8 cellular contexts compared by ENCODE assay signal in genomic region chr11:102390667-102391449, GRCh38. TPM values are rescaled to one million over a fixed set of nuclear protein-coding genes. Genes with fewer than 3 reads are reported as not detected.
A peak's percentile ranks its signal among the peaks of the same experiment; 100 is the strongest.
DNase-seq lines count a peak whose midpoint lies in the region; ATAC-seq, FAIRE-seq and TF ChIP-seq lines count a peak whose summit lies in the region.

No MANE protein-coding gene starts in this region.

- H3K9ac ChIP-seq in keratinocyte (ENCODE audit: control insufficient read depth, extremely low read depth, insufficient read depth, low read length) = no peak overlapping the region

- no peaks in the 10 kb centered on the region for H3K4me1 ChIP-seq in keratinocyte (ENCODE audit: control insufficient read depth, extremely low read depth, insufficient read depth, low read length)

- DNase-seq in AG04449 (ENCODE audit: low read depth, low spot score) (no peak), NCI-H2029 (lab: John Stamatoyannopoulos, UW) (peak; percentile 28), UCSD-AML1 (lab: John Stamatoyannopoulos, UW; ENCODE audit: unreplicated experiment) (peak; percentile 38), cardiac fibroblast (ENCODE audit: low read depth in 2 of 2) (peak; percentile 74 to 76), keratinocyte (ENCODE audit: low read depth, low spot score) (no peak)
- peak; percentile 49 for DNase-seq in stimulated activated CD4-positive, alpha-beta T cell treated with anti-CD3 and anti-CD28 coated beads, Interleukin-4, amount 100 ng/mL, for 1 hour

- H3K27ac ChIP-seq in keratinocyte (ENCODE audit: control insufficient read depth, insufficient read depth, low read length) = no peak overlapping the region

- peaks cover 3% of the 10 kb centered on the region for H4K20me1 ChIP-seq in keratinocyte (ENCODE audit: control insufficient read depth, extremely low read depth, insufficient read depth, low read length)

- peak; percentile 71 for FAIRE-seq in keratinocyte (lab: Jason Lieb, UNC)

- TF ChIP-seq CTCF in AG04449 (IDR thresholded peaks at IDR 0.05; ENCODE audit: insufficient read depth, low read length, missing control alignments) = peak; percentile 87
- TF ChIP-seq CTCF in cardiac fibroblast (IDR thresholded peaks at IDR 0.05; ENCODE audit: low read depth, low read length) = peak; percentile 94
- peak; percentile 83 to 93 (median 88) for TF ChIP-seq CTCF in keratinocyte (optimal IDR thresholded peaks at IDR 0.05 in 1 of 3, IDR thresholded peaks at IDR 0.05 in 1 of 3, conservative IDR thresholded peaks at IDR 0.05 in 1 of 3; ENCODE audit: extremely low read depth in 1 of 3, insufficient read depth in 2 of 3, low read length in 3 of 3)

- no peak overlapping the region for H2AFZ ChIP-seq in keratinocyte (ENCODE audit: control insufficient read depth, low read length)

- no peak overlapping the region for H3K4me2 ChIP-seq in keratinocyte (ENCODE audit: control insufficient read depth, extremely low read depth, insufficient read depth, low read depth, low read length)

- peaks cover 17 to 33% of the 10 kb centered on the region in 2 experiments for H3K36me3 ChIP-seq in keratinocyte (ENCODE audit: control insufficient read depth in 2 of 2, extremely low read depth in 1 of 2, insufficient read depth in 2 of 2, low read length in 2 of 2)

- H3K9me1 ChIP-seq in keratinocyte (ENCODE audit: control insufficient read depth, extremely low read depth, insufficient read depth, low read length) = no peaks in the 10 kb centered on the region

- dilution Hi-C loops in keratinocyte (cut with MboI; ENCODE audit: extremely low pct_ligation_motif_present, low sequenced_read_pairs) = no loop called here

- POLR2A ChIA-PET in AG04449 (lab: Yijun Ruan, JAX) = no interaction called here

- H3K79me2 ChIP-seq in keratinocyte (ENCODE audit: control insufficient read depth, insufficient read depth, low read length) = peaks cover 14% of the 10 kb centered on the region

- H3K4me3 ChIP-seq in AG04449 (ENCODE audit: low read depth, low read length) (no peak overlapping the region), cardiac fibroblast (replicated peaks in 1 of 2; ENCODE audit: low read depth in 2 of 2, low read length in 2 of 2) (no peak overlapping the region), keratinocyte (ENCODE audit: control insufficient read depth in 2 of 3, extremely low read depth in 1 of 3, insufficient read depth in 2 of 3, low read depth in 1 of 3, low read length in 3 of 3) (no peak overlapping the region)

- no peaks in the 10 kb centered on the region for H3K9me3 ChIP-seq in keratinocyte (ENCODE audit: control insufficient read depth, low read depth, low read length)

- ATAC-seq in GM18502 (IDR thresholded peaks at IDR 0.05; ENCODE audit: poor library complexity, unreplicated experiment) (peak; percentile 85), HG02938 (IDR thresholded peaks at IDR 0.05; ENCODE audit: unreplicated experiment) (peak; percentile 86)

- CTCF ChIA-PET in AG04449 (lab: Yijun Ruan, JAX) = interaction anchor here (0.8 to 6.3 kb wide), 52 partner anchors 10 to 284 kb away, joined by 3 to 86 read pairs (median 4); no protein-coding TSS in a partner anchor

- no peaks in the 10 kb centered on the region for H3K27me3 ChIP-seq in keratinocyte (ENCODE audit: control insufficient read depth, extremely low read depth, insufficient read depth, low read length)

RNA-seq across cellular contexts. Expression of gene BIRC2, which starts 43.8 kb away (rescaled TPM):
- polyA plus RNA-seq in keratinocyte = 31.0 to 53.8 TPM (median 53.3 TPM) in 3 replicates
- 59.2 TPM for polyA plus RNA-seq in keratinocyte (2011; ENCODE audit: low read depth)
- polyA plus RNA-seq in keratinocyte (2011; cell fraction: cytosol; rRNA removed) = 21.1 and 53.3 TPM in 2 replicates
- polyA plus RNA-seq in keratinocyte (2011; cell fraction: nucleus; rRNA removed) = 61.2 and 65.7 TPM in 2 replicates
- 28.1 and 30.6 TPM in 2 replicates for polyA plus RNA-seq in keratinocyte (2012; ENCODE audit: low replicate concordance)
- polyA minus RNA-seq in keratinocyte = 17.5 to 60.7 TPM (median 48.5 TPM) in 3 replicates
- 27.0 TPM for polyA minus RNA-seq in keratinocyte (2011; cell fraction: cytosol; rRNA and poly(A)+ RNA removed)
- polyA minus RNA-seq in keratinocyte (2011; cell fraction: nucleus; rRNA and poly(A)+ RNA removed) = 41.0 and 70.8 TPM in 2 replicates

Comparison
In these comparisons a context has a peak if more than half of its experiments do, and no peak if none do; other contexts are left out.
1. DNase-seq: peak in NCI-H2029 (single experiment), UCSD-AML1 (single experiment), cardiac fibroblast (2 of 2) and stimulated activated CD4-positive, alpha-beta T cell treated with anti-CD3 and anti-CD28 coated beads, Interleukin-4, amount 100 ng/mL, for 1 hour (single experiment); none in AG04449 (single experiment) and keratinocyte (single experiment).
2. Peak in every context shown above with its lines, with median percentiles within 50 percentile points of each other: CTCF ChIP-seq.